In genomic region chr2:188204830-188205229, GRCh38 we compare ENCODE assay signal across 20 cellular contexts.
"Had no signal": no experiment of that assay in that cellular context is flagged by ENCODE, and none has a peak within 500 bp of the region (broad histone marks: within the 10 kb centered on the region; RNA-seq: fewer than 3 reads in every experiment).

No MANE protein-coding gene starts in this region.

- H3K27ac ChIP-seq: body of pancreas, colonic mucosa, gastroesophageal sphincter, heart right ventricle, lower lobe of right lung, transverse colon, vagina had no signal

- DNase-seq: activated CD4-positive, alpha-beta T cell treated with anti-CD3 and anti-CD28 coated beads, Interleukin-2, amount 50 U/mL, for 1 hour; activated CD4-positive, CD25-positive, alpha-beta regulatory T cell treated with anti-CD3 and anti-CD28 coated beads, Interleukin-2, amount 50 U/mL, for 72 hours; activated CD8-positive, alpha-beta memory T cell treated with anti-CD3 and anti-CD28 coated beads, Interleukin-2, amount 50 U/mL, for 4 hours; activated naive CD4-positive, alpha-beta T cell treated with anti-CD3 and anti-CD28 coated beads for 36 hours; activated T-cell treated with anti-CD3 and anti-CD28 coated beads, Interleukin-2, amount 50 U/mL, for 4 hours; body of pancreas; colonic mucosa; heart right ventricle; left colon; lower lobe of right lung; natural killer cell; occipital lobe; right cardiac atrium; stimulated activated CD4-positive, alpha-beta T cell treated with anti-CD3 and anti-CD28 coated beads, Interleukin-15, amount 100 ng/mL, for 24 hours; stimulated activated CD4-positive, alpha-beta T cell treated with anti-CD3 and anti-CD28 coated beads, Interleukin-2, amount 100 ng/mL, for 48 hours; transverse colon had no signal

- H3K4me3 Mint-ChIP-seq: activated naive CD4-positive, alpha-beta T cell treated with anti-CD3 and anti-CD28 coated beads for 36 hours; activated T-cell treated with anti-CD3 and anti-CD28 coated beads, Interleukin-2, amount 50 U/mL, for 4 hours; natural killer cell; stimulated activated naive CD8-positive, alpha-beta T cell treated with anti-CD3 and anti-CD28 coated beads, Interleukin-15, Interleukin-2, amounts not matched to agents 100 ng/mL and 50 ng/mL, for 24 hours had no signal

- H3K9me3 ChIP-seq: body of pancreas, colonic mucosa, gastroesophageal sphincter, heart right ventricle, lower lobe of right lung, transverse colon, vagina had no signal

- H3K27me3 Mint-ChIP-seq: progenitor cell of endocrine pancreas; stimulated activated naive CD8-positive, alpha-beta T cell treated with anti-CD3 and anti-CD28 coated beads, Interleukin-15, Interleukin-2, amounts not matched to agents 100 ng/mL and 50 ng/mL, for 24 hours had no signal

- ATAC-seq: activated T-cell treated with anti-CD3 and anti-CD28 coated beads, Interleukin-2, amount 50 U/mL, for 4 hours; body of pancreas; gastroesophageal sphincter; heart right ventricle; left colon; lower lobe of right lung; natural killer cell; right cardiac atrium had no signal

- H3K27ac Mint-ChIP-seq: activated naive CD4-positive, alpha-beta T cell treated with anti-CD3 and anti-CD28 coated beads for 36 hours; natural killer cell; progenitor cell of endocrine pancreas; stimulated activated naive CD8-positive, alpha-beta T cell treated with anti-CD3 and anti-CD28 coated beads, Interleukin-15, Interleukin-2, amounts not matched to agents 100 ng/mL and 50 ng/mL, for 24 hours had no signal

- H3K4me1 Mint-ChIP-seq: natural killer cell had no signal

- H3K4me3 ChIP-seq: body of pancreas, colonic mucosa, gastroesophageal sphincter, heart right ventricle, lower lobe of right lung, transverse colon, vagina had no signal

- H3K27me3 ChIP-seq: body of pancreas, colonic mucosa, gastroesophageal sphincter, heart right ventricle, transverse colon, vagina had no signal

- H3K36me3 ChIP-seq: colonic mucosa, gastroesophageal sphincter, heart right ventricle, lower lobe of right lung, transverse colon, vagina had no signal

- H3K4me1 ChIP-seq: body of pancreas, colonic mucosa, gastroesophageal sphincter, heart right ventricle, lower lobe of right lung, transverse colon, vagina had no signal
